Comparison of ENCODE assay signal across 16 cellular contexts in the genomic region with DNA sequence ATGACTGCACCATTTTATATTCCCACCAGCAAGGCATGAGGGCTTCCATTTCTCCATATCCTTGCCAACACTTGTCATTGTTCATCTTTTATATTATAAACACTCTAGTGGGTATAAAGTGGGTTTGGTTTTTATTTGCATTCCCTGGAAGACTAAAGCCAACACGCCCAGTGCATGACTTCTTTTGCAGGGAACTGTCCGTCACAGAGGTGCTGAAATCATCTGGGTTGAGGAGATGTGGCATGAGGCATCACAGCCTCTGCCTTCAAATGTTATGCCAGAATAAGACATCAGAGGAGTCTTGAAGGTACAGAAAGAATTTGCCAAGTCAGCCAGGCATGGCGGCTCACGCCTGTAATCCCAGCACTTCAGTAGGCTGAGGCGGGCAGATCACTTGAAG. TPM values are rescaled to one million over a fixed set of nuclear protein-coding genes. Genes with fewer than 3 reads are reported as not detected.
DNase-seq lines count a peak whose midpoint lies in the region; ATAC-seq and TF ChIP-seq lines count a peak whose summit lies in the region.
"Had no signal": no experiment of that assay in that cellular context is flagged by ENCODE, and none has a peak within 500 bp of the region (broad histone marks: within the 10 kb centered on the region; RNA-seq: fewer than 3 reads in every experiment).

No MANE protein-coding gene starts in this region.

- no peak overlapping the region for H3K4me3 ChIP-seq in NB4 (ENCODE audit: low read depth, low read length)
- no peak overlapping the region for H3K4me3 ChIP-seq in brain microvascular endothelial cell (ENCODE audit: low read depth, low read length)
- H3K4me3 ChIP-seq: gastroesophageal sphincter, left ventricle myocardium inferior, uterus had no signal

- no peaks in the 10 kb centered on the region for H3K36me3 ChIP-seq in brain microvascular endothelial cell (replicated peaks)
- H3K36me3 ChIP-seq: gastroesophageal sphincter, left ventricle myocardium inferior, uterus had no signal

- TF ChIP-seq CTCF in NB4 (IDR thresholded peaks at IDR 0.05; ENCODE audit: low read depth, low read length): no peak
- TF ChIP-seq CTCF in brain microvascular endothelial cell (IDR thresholded peaks at IDR 0.05; ENCODE audit: low read depth, low read length, missing control alignments): no peak
- no peak for TF ChIP-seq CTCF in nephron progenitor cell (IDR thresholded peaks at IDR 0.05)

- H3K36me3 Mint-ChIP-seq in activated CD4-positive, alpha-beta T cell treated with anti-CD3 and anti-CD28 coated beads, Interleukin-2, amount 10 ng/mL, durations not matched to agents 24 days and 14 days (ENCODE audit: low read depth): no peaks in the 10 kb centered on the region
- no peaks in the 10 kb centered on the region for H3K36me3 Mint-ChIP-seq in nephron progenitor cell (ENCODE audit: low read depth)
- H3K36me3 Mint-ChIP-seq: activated naive CD4-positive, alpha-beta T cell treated with anti-CD3 and anti-CD28 coated beads, Interleukin-2, amount 50 U/mL, for 72 hours had no signal

- H3K27ac ChIP-seq in brain microvascular endothelial cell: no peak overlapping the region
- H3K27ac ChIP-seq: gastroesophageal sphincter, left ventricle myocardium inferior, uterus had no signal

- no peaks in the 10 kb centered on the region for H3K4me1 Mint-ChIP-seq in activated CD4-positive, alpha-beta T cell treated with anti-CD3 and anti-CD28 coated beads, Interleukin-2, amount 10 ng/mL, durations not matched to agents 24 days and 14 days
- H3K4me1 Mint-ChIP-seq in nephron progenitor cell: no peaks in the 10 kb centered on the region

- H3K27me3 Mint-ChIP-seq in activated CD4-positive, alpha-beta T cell treated with anti-CD3 and anti-CD28 coated beads, Interleukin-2, amount 10 ng/mL, durations not matched to agents 24 days and 14 days: peaks cover 4% of the 10 kb centered on the region
- H3K27me3 Mint-ChIP-seq in nephron progenitor cell (ENCODE audit: low read depth, poor library complexity): peaks cover 7% of the 10 kb centered on the region

- H3K27me3 ChIP-seq in brain microvascular endothelial cell (replicated peaks): no peaks in the 10 kb centered on the region
- H3K27me3 ChIP-seq: uterus had no signal

- DNase-seq in activated CD4-positive, alpha-beta T cell treated with anti-CD3 and anti-CD28 coated beads, Interleukin-2, amount 10 ng/mL, durations not matched to agents 24 days and 14 days: peak; percentile 71
- no peak for DNase-seq in activated CD4-positive, alpha-beta T cell treated with anti-CD3 and anti-CD28 coated beads, Interleukin-2, amount 50 U/mL, for 1 hour
- peak; percentile 45 for DNase-seq in NB4 (ENCODE audit: low read depth)
- DNase-seq in brain microvascular endothelial cell: peak; percentile 29
- peak; percentile 72 for DNase-seq in nephron progenitor cell
- DNase-seq in NCI-H2171 (lab: John Stamatoyannopoulos, UW): no peak
- DNase-seq: left ventricle myocardium inferior; NCI-H1105 treated with DMSO at 0.1 percent for 48 hours; NCI-H526; stimulated activated CD4-positive, alpha-beta T cell treated with anti-CD3 and anti-CD28 coated beads, Interleukin-12 subunit alpha, Interleukin-12 subunit beta, amount 100 ng/mL, for 4 hours; uterus had no signal

- no peak for ATAC-seq in GM18502 (IDR thresholded peaks at IDR 0.05; ENCODE audit: poor library complexity, unreplicated experiment)
- ATAC-seq in GM19452 (IDR thresholded peaks at IDR 0.05; ENCODE audit: unreplicated experiment): no peak
- ATAC-seq: activated naive CD4-positive, alpha-beta T cell treated with anti-CD3 and anti-CD28 coated beads, Interleukin-2, amount 50 U/mL, for 72 hours; gastroesophageal sphincter had no signal

- H3K27ac Mint-ChIP-seq in activated CD4-positive, alpha-beta T cell treated with anti-CD3 and anti-CD28 coated beads, Interleukin-2, amount 10 ng/mL, durations not matched to agents 24 days and 14 days: no peak overlapping the region
- H3K27ac Mint-ChIP-seq in nephron progenitor cell: no peak overlapping the region
- H3K27ac Mint-ChIP-seq: activated naive CD4-positive, alpha-beta T cell treated with anti-CD3 and anti-CD28 coated beads, Interleukin-2, amount 50 U/mL, for 72 hours; dendritic cell treated with granulocyte-macrophage colony-stimulating factor and Interleukin-4, amounts not matched to agents 40 ng/mL and 50 ng/mL, for 4 days had no signal

- intact Hi-C loops in activated CD4-positive, alpha-beta T cell treated with anti-CD3 and anti-CD28 coated beads, Interleukin-2, amount 10 ng/mL, durations not matched to agents 24 days and 14 days (cut with micrococcal nuclease): no loop called here

- in situ Hi-C loops in brain microvascular endothelial cell (cut with HindIII; ENCODE audit: low pct_ligation_motif_present, low sequenced_read_pairs): no loop called here

- H3K9me3 Mint-ChIP-seq in activated CD4-positive, alpha-beta T cell treated with anti-CD3 and anti-CD28 coated beads, Interleukin-2, amount 10 ng/mL, durations not matched to agents 24 days and 14 days: no peaks in the 10 kb centered on the region
- peaks cover 54% of the 10 kb centered on the region for H3K9me3 Mint-ChIP-seq in nephron progenitor cell
- H3K9me3 Mint-ChIP-seq: activated naive CD4-positive, alpha-beta T cell treated with anti-CD3 and anti-CD28 coated beads, Interleukin-2, amount 50 U/mL, for 72 hours; dendritic cell treated with granulocyte-macrophage colony-stimulating factor and Interleukin-4, amounts not matched to agents 40 ng/mL and 50 ng/mL, for 4 days had no signal

- H3K4me3 Mint-ChIP-seq in activated CD4-positive, alpha-beta T cell treated with anti-CD3 and anti-CD28 coated beads, Interleukin-2, amount 10 ng/mL, durations not matched to agents 24 days and 14 days: no peak overlapping the region
- no peak overlapping the region for H3K4me3 Mint-ChIP-seq in nephron progenitor cell
- H3K4me3 Mint-ChIP-seq: dendritic cell treated with granulocyte-macrophage colony-stimulating factor and Interleukin-4, amounts not matched to agents 40 ng/mL and 50 ng/mL, for 4 days had no signal

- no peak for TF ChIP-seq POLR2A in NB4 (IDR thresholded peaks at IDR 0.05; ENCODE audit: extremely low read depth, insufficient read length)

RNA-seq across cellular contexts. Expression of gene FAM210B, which starts 29.9 kb away (rescaled TPM):
- total RNA-seq in activated CD4-positive, alpha-beta T cell treated with anti-CD3 and anti-CD28 coated beads, Interleukin-2, amount 10 ng/mL, durations not matched to agents 24 days and 14 days: 5.5 and 6.0 TPM in 2 replicates

Comparison
In these comparisons a context has a peak if more than half of its experiments do, and no peak if none do; other contexts are left out.
1. DNase-seq: peak in activated CD4-positive, alpha-beta T cell treated with anti-CD3 and anti-CD28 coated beads, Interleukin-2, amount 10 ng/mL, durations not matched to agents 24 days and 14 days (single experiment), NB4 (single experiment), brain microvascular endothelial cell (single experiment) and nephron progenitor cell (single experiment); none in activated CD4-positive, alpha-beta T cell treated with anti-CD3 and anti-CD28 coated beads, Interleukin-2, amount 50 U/mL, for 1 hour (single experiment) and NCI-H2171 (single experiment).